ENCODE assay signal across 8 cellular contexts in genomic region chr1:181134543-181135461, GRCh38. TPM values are rescaled to one million over a fixed set of nuclear protein-coding genes. Genes with fewer than 3 reads are reported as not detected.
DNase-seq lines count a peak whose midpoint lies in the region; ATAC-seq and TF ChIP-seq lines count a peak whose summit lies in the region.

No MANE protein-coding gene starts in this region.

- H2AFZ ChIP-seq in smooth muscle cell (ENCODE audit: low read depth) = no peak overlapping the region

- intact Hi-C loops in left cardiac atrium (cut with DNase I) = no loop called here

- peak overlapping the region; percentile 97 for H3K27ac ChIP-seq in smooth muscle cell (ENCODE audit: low read depth)

- 72% methylated on average over 17 of the region's 17 CpGs for WGBS in smooth muscle cell (ENCODE audit: low lambda C conversion rate)

- TF ChIP-seq CTCF in smooth muscle cell (IDR thresholded peaks at IDR 0.05; ENCODE audit: borderline replicate concordance, insufficient read depth, poor library complexity, severe bottlenecking) = no peak

- H3K27me3 ChIP-seq in smooth muscle cell (ENCODE audit: low read depth) = no peaks in the 10 kb centered on the region

- no peaks in the 10 kb centered on the region for H3K9me3 ChIP-seq in smooth muscle cell (replicated peaks; ENCODE audit: low read depth)

- DNase-seq in stimulated activated CD4-positive, alpha-beta T cell treated with anti-CD3 and anti-CD28 coated beads, Interleukin-2, amount 100 ng/mL, for 24 hours = peak; percentile 34 to 35
- DNase-seq in stimulated activated CD4-positive, alpha-beta T cell treated with anti-CD3 and anti-CD28 coated beads, Interleukin-12 subunit alpha, Interleukin-12 subunit beta, amount 100 ng/mL, for 4 hours = no peak
- peak; percentile 34 for DNase-seq in NCI-H187 treated with DMSO at 0.1 percent for 48 hours (lab: John Stamatoyannopoulos, UW)
- peak; percentile 60 for DNase-seq in activated T-cell treated with anti-CD3 and anti-CD28 coated beads, Interleukin-2, amount 50 U/mL, for 48 hours
- DNase-seq in left cardiac atrium = no peak
- DNase-seq in smooth muscle cell (lab: John Stamatoyannopoulos, UW; ENCODE audit: unreplicated experiment) = peak; percentile 23
- DNase-seq in NCI-H1694 treated with DMSO at 0.1 percent for 48 hours (lab: John Stamatoyannopoulos, UW) = no peak

- no peaks in the 10 kb centered on the region for H3K79me2 ChIP-seq in smooth muscle cell (ENCODE audit: low read depth)

- H3K4me3 ChIP-seq in smooth muscle cell = no peak overlapping the region

- H4K20me1 ChIP-seq in smooth muscle cell (ENCODE audit: low read depth) = no peaks in the 10 kb centered on the region

- peak overlapping the region; percentile 59 for H3K4me2 ChIP-seq in smooth muscle cell

- peak overlapping the region; percentile 92 for H3K9ac ChIP-seq in smooth muscle cell (ENCODE audit: low read depth)

- no peaks in the 10 kb centered on the region for H3K36me3 ChIP-seq in smooth muscle cell (ENCODE audit: low read depth)

- peaks cover 24% of the 10 kb centered on the region for H3K4me1 ChIP-seq in smooth muscle cell (ENCODE audit: low read depth)

- no peaks in the 10 kb centered on the region for H3F3A ChIP-seq in smooth muscle cell (ENCODE audit: low read depth)

- ATAC-seq in HG02588 (IDR thresholded peaks at IDR 0.05; ENCODE audit: unreplicated experiment) = peak; percentile 34
- peak; percentile 47 to 70 for ATAC-seq in left cardiac atrium

RNA-seq across cellular contexts. Expression of gene IER5, which starts 46.3 kb away (rescaled TPM):
- 10 to 100 TPM; 15.7 to 25.0 TPM for total RNA-seq in left cardiac atrium
- 32.6 and 35.1 TPM in 2 replicates for total RNA-seq in smooth muscle cell
- polyA plus RNA-seq in smooth muscle cell = 39.9 and 56.2 TPM in 2 replicates

Comparison
In these comparisons a context has a peak if more than half of its experiments do, and no peak if none do; other contexts are left out.
1. DNase-seq: peak in stimulated activated CD4-positive, alpha-beta T cell treated with anti-CD3 and anti-CD28 coated beads, Interleukin-2, amount 100 ng/mL, for 24 hours (2 of 2), NCI-H187 treated with DMSO at 0.1 percent for 48 hours (single experiment), activated T-cell treated with anti-CD3 and anti-CD28 coated beads, Interleukin-2, amount 50 U/mL, for 48 hours (2 of 2) and smooth muscle cell (single experiment); none in stimulated activated CD4-positive, alpha-beta T cell treated with anti-CD3 and anti-CD28 coated beads, Interleukin-12 subunit alpha, Interleukin-12 subunit beta, amount 100 ng/mL, for 4 hours (single experiment), left cardiac atrium (single experiment) and NCI-H1694 treated with DMSO at 0.1 percent for 48 hours (single experiment).